1 cellular context compared by ENCODE assay signal in genomic region chr2:136319651-136320050, GRCh38.
TF ChIP-seq lines count a peak whose summit lies in the region.

No MANE protein-coding gene starts in this region.

TF ChIP-seq in H1, 55 proteins besides CTCF, POLR2A, EP300 and RAD21 (continued from another document):
- TF ChIP-seq CHD7 (IDR thresholded peaks at IDR 0.05; ENCODE audit: insufficient replicate concordance, low read length) (no peak), BRCA1 (IDR thresholded peaks at IDR 0.05; ENCODE audit: low read depth, low read length) (no peak), E2F6 (IDR thresholded peaks at IDR 0.05) (peak; percentile 28; the same call in 1 of the 2 replicates)
